20 cellular contexts compared by ENCODE assay signal in genomic region chr1:117587479-117588356, GRCh38.
"Had no signal": no experiment of that assay in that cellular context is flagged by ENCODE, and none has a peak within 500 bp of the region (broad histone marks: within the 10 kb centered on the region; RNA-seq: fewer than 3 reads in every experiment).

No MANE protein-coding gene starts in this region.

- H3K9me3 ChIP-seq: colonic mucosa, pancreas, SJSA1, thyroid gland had no signal

- H3K27ac ChIP-seq: colonic mucosa, epithelial cell of prostate, foreskin keratinocyte, pancreas, SJSA1, thyroid gland, WERI-Rb-1 had no signal

- H3K27me3 ChIP-seq: colonic mucosa, pancreas, SJSA1, thyroid gland had no signal

- H3K4me3 Mint-ChIP-seq: activated naive CD8-positive, alpha-beta T cell treated with anti-CD3 and anti-CD28 coated beads for 36 hours; brain; endodermal cell had no signal

- DNase-seq: activated CD4-positive, alpha-beta T cell treated with anti-CD3 and anti-CD28 coated beads for 1 hour; activated gamma-delta T cell; activated naive CD8-positive, alpha-beta T cell treated with anti-CD3 and anti-CD28 coated beads for 36 hours; activated T-cell treated with anti-CD3 and anti-CD28 coated beads, Interleukin-2, amount 50 U/mL, for 1 hour; central memory CD4-positive, alpha-beta T cell; colonic mucosa; endodermal cell; foreskin keratinocyte; glutamatergic neuron; kidney; mammary epithelial cell; stimulated activated CD4-positive, alpha-beta T cell treated with anti-CD3 and anti-CD28 coated beads, Interleukin-4, amount 100 ng/mL, for 4 hours; stimulated activated naive CD4-positive, alpha-beta T cell treated with Interleukin-2 at 50 U/mL for 16 hours; thyroid gland; WERI-Rb-1 had no signal

- H3K4me1 ChIP-seq: foreskin keratinocyte, SJSA1 had no signal

- H3K4me3 ChIP-seq: colonic mucosa, pancreas, SJSA1, thyroid gland had no signal

- H3K36me3 ChIP-seq: colonic mucosa, pancreas, SJSA1, thyroid gland, WERI-Rb-1 had no signal

- H3K9me3 Mint-ChIP-seq: activated naive CD8-positive, alpha-beta T cell treated with anti-CD3 and anti-CD28 coated beads for 36 hours; brain; endodermal cell had no signal

- H3K27ac Mint-ChIP-seq: activated naive CD8-positive, alpha-beta T cell treated with anti-CD3 and anti-CD28 coated beads for 36 hours; brain; endodermal cell had no signal

- H3K27me3 Mint-ChIP-seq: activated naive CD8-positive, alpha-beta T cell treated with anti-CD3 and anti-CD28 coated beads for 36 hours had no signal

- H3K4me1 Mint-ChIP-seq: activated naive CD8-positive, alpha-beta T cell treated with anti-CD3 and anti-CD28 coated beads for 36 hours; brain; endodermal cell had no signal

- H3K36me3 Mint-ChIP-seq: activated naive CD8-positive, alpha-beta T cell treated with anti-CD3 and anti-CD28 coated beads for 36 hours; brain had no signal

- ATAC-seq: foreskin keratinocyte, pancreas, sciatic nerve had no signal
